In genomic region chr11:11413776-11414175, GRCh38 we compare ENCODE assay signal across 22 cellular contexts.
"Had no signal": no experiment of that assay in that cellular context is flagged by ENCODE, and none has a peak within 500 bp of the region (broad histone marks: within the 10 kb centered on the region; RNA-seq: fewer than 3 reads in every experiment).

No MANE protein-coding gene starts in this region.

- H3K27ac ChIP-seq: epithelial cell of prostate, heart right ventricle, vagina had no signal

- H3K4me3 ChIP-seq: coronary artery, heart right ventricle, sigmoid colon, smooth muscle cell, vagina had no signal

- H3K36me3 ChIP-seq: sigmoid colon, vagina had no signal

- ATAC-seq: activated CD4-positive, alpha-beta T cell treated with anti-CD3 and anti-CD28 coated beads for 36 hours; activated T-cell treated with anti-CD3 and anti-CD28 coated beads, Interleukin-2, amount 50 U/mL, for 4 hours; heart right ventricle; left colon; stimulated activated memory B cell treated with anti-CD40 and anti-IgM and Interleukin-4, amounts not matched to agents 10 μg/mL and 1 μg/mL and 100 μg/mL, for 72 hours had no signal

- DNase-seq: activated B cell treated with CpG ODN at 0.5 μM for 24 hours; activated CD4-positive, alpha-beta T cell treated with anti-CD3 and anti-CD28 coated beads for 36 hours; activated CD4-positive, alpha-beta T cell treated with anti-CD3 and anti-CD28 coated beads, Interleukin-2, amount 50 U/mL, for 4 hours; activated CD8-positive, alpha-beta memory T cell treated with anti-CD3 and anti-CD28 coated beads for 24 hours; activated CD8-positive, alpha-beta memory T cell treated with anti-CD3 and anti-CD28 coated beads, Interleukin-2, amount 50 U/mL, for 48 hours; activated naive CD4-positive, alpha-beta T cell treated with Interleukin-2 at 50 U/mL for 16 hours; activated naive CD8-positive, alpha-beta T cell treated with anti-CD3 and anti-CD28 coated beads for 36 hours; activated T-cell treated with anti-CD3 and anti-CD28 coated beads, Interleukin-2, amount 50 U/mL, for 4 hours; amniotic stem cell; cerebellar nuclear complex; heart right ventricle; islet precursor cell; left colon; mesenchymal stem cell; sigmoid colon; stimulated activated CD4-positive, alpha-beta T cell treated with anti-CD3 and anti-CD28 coated beads, Interleukin-15, amount 100 ng/mL, for 24 hours; T1000 had no signal

- H3K27me3 ChIP-seq: sigmoid colon, vagina had no signal

- H3K9me3 ChIP-seq: heart right ventricle, sigmoid colon, vagina had no signal

- H3K4me2 ChIP-seq: smooth muscle cell had no signal
